Comparison of ENCODE assay signal across 17 cellular contexts in the genomic region with DNA sequence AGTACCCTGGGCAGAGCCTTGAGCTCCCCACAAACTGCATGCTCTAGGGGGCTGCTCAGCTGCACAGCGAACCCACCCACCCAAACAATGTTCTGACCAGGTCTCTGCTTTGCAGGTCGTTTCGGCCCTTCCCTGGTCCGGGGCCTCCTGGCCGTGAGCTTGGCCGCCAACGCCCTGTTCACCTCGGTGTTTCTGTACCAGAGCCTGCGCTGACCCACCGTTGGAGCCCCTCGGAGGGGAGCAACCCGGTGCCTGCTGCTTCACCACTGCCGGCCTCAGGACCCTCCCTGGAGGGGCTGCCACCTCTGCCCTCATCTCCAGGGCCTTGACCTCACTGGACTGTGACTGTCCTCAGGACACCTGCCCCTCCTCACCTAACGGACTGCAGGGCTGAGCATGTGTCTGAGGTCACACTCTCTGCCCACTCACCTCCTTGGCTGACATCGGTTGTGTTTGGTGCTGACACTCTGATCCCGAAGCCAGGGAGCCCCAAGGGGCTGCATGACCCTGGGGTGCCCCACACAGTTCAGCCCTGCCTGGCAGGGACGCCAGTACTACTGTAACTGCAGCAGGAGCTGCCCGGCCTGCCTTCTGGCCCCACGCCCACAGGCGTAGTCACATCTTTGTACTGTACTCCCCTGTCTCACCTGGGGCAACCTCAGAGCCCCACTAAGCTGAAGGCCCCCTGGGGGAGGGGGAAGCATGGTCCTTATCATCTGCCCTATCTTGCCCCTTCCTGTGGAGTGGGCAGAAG.
"Had no signal": no experiment of that assay in that cellular context is flagged by ENCODE, and none has a peak within 500 bp of the region (broad histone marks: within the 10 kb centered on the region; RNA-seq: fewer than 3 reads in every experiment).

No MANE protein-coding gene starts in this region.

- H3K27me3 ChIP-seq: foreskin keratinocyte, hepatocyte, pancreas, right lobe of liver had no signal

- H3K4me3 ChIP-seq: hepatocyte, mucosa of descending colon, pancreas, prostate gland, right lobe of liver, stomach, thoracic aorta, transverse colon had no signal

- H2AFZ ChIP-seq: hepatocyte had no signal

- H3K9me3 ChIP-seq: mucosa of descending colon, pancreas, prostate gland, right lobe of liver, stomach, thoracic aorta, transverse colon had no signal

- DNase-seq: foreskin keratinocyte; head of caudate nucleus; kidney; left cardiac atrium; nucleus accumbens; stimulated activated CD4-positive, alpha-beta T cell treated with anti-CD3 and anti-CD28 coated beads, Interleukin-2, amount 100 ng/mL, for 24 hours; stimulated activated naive CD4-positive, alpha-beta T cell; stomach; substantia nigra; transverse colon had no signal

- ATAC-seq: foreskin keratinocyte; left cardiac atrium; mucosa of descending colon; naive thymus-derived CD8-positive, alpha-beta T cell; pancreas; right lobe of liver had no signal

- H3K79me2 ChIP-seq: hepatocyte had no signal

- H3K36me3 ChIP-seq: pancreas, prostate gland, transverse colon had no signal

- H3K4me2 ChIP-seq: hepatocyte had no signal

- H3K4me1 ChIP-seq: foreskin keratinocyte, pancreas, prostate gland, right lobe of liver, transverse colon had no signal

- H3K27ac ChIP-seq: foreskin keratinocyte, hepatocyte, pancreas, prostate gland, right lobe of liver, stomach, thoracic aorta, transverse colon had no signal
